In the genomic region with DNA sequence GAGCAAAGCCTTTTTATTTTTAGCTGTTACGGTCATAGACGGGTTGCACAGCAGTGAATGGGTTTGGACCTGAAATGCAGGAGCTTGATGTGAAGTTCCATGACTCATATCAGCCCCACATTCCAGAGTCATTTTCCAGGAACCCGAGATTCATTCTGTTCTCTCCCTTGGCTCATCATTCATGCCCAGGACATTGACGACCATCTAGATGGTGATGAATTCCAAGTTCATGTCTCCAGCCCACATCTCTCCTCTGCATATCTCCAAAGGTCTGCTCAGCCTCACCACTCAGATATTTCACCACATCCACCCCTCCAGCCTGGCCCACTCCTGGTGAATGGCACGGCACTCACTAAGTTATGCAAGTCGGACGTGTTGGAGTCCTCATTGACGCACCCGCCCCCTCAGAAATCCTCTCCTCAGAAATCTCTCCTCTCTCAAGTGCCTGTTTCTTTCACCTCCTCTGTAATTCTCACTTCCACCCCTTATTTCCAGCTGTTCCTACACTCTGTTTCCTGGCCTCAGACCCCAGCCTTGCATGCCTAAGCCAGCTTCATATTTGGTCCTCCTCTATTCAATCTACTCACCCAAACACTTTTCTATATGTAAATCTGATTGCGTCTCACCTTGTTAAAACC, we compare ENCODE assay signal across 1 cellular context.
TF ChIP-seq lines count a peak whose summit lies in the region.

No MANE protein-coding gene starts in this region.

TF ChIP-seq in SK-N-SH, 30 proteins besides CTCF, POLR2A, EP300 and RAD21 (continued from another document):
- TF ChIP-seq, protein P1, sequence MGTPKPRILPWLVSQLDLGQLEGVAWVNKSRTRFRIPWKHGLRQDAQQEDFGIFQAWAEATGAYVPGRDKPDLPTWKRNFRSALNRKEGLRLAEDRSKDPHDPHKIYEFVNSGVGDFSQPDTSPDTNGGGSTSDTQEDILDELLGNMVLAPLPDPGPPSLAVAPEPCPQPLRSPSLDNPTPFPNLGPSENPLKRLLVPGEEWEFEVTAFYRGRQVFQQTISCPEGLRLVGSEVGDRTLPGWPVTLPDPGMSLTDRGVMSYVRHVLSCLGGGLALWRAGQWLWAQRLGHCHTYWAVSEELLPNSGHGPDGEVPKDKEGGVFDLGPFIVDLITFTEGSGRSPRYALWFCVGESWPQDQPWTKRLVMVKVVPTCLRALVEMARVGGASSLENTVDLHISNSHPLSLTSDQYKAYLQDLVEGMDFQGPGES (IDR thresholded peaks at IDR 0.05; ENCODE audit: low read depth, low read length) = no peak
- no peak for TF ChIP-seq NRF1 (IDR thresholded peaks at IDR 0.05; ENCODE audit: low read depth, low read length)
- TF ChIP-seq TAF1 (IDR thresholded peaks at IDR 0.05; ENCODE audit: borderline replicate concordance, low read depth, low read length) = no peak
- TF ChIP-seq GABPA (IDR thresholded peaks at IDR 0.05; ENCODE audit: low read depth) = no peak
- TF ChIP-seq SMC3 (IDR thresholded peaks at IDR 0.05; ENCODE audit: low read depth, low read length) = no peak
- TF ChIP-seq TCF12 (IDR thresholded peaks at IDR 0.05) = peak; percentile 64
- TF ChIP-seq NFIC (IDR thresholded peaks at IDR 0.05; ENCODE audit: borderline replicate concordance) = peak; percentile 16; the same call in 1 of the 2 replicates
- TF ChIP-seq GATA2 (CRISPR knock-in tag; IDR thresholded peaks at IDR 0.05) = no peak
- 0 out of 2 replicates have a peak, but pooled peaks have one; percentile 14 for TF ChIP-seq TEAD4 (IDR thresholded peaks at IDR 0.05; ENCODE audit: borderline replicate concordance, insufficient read depth)
- TF ChIP-seq, protein P2, sequence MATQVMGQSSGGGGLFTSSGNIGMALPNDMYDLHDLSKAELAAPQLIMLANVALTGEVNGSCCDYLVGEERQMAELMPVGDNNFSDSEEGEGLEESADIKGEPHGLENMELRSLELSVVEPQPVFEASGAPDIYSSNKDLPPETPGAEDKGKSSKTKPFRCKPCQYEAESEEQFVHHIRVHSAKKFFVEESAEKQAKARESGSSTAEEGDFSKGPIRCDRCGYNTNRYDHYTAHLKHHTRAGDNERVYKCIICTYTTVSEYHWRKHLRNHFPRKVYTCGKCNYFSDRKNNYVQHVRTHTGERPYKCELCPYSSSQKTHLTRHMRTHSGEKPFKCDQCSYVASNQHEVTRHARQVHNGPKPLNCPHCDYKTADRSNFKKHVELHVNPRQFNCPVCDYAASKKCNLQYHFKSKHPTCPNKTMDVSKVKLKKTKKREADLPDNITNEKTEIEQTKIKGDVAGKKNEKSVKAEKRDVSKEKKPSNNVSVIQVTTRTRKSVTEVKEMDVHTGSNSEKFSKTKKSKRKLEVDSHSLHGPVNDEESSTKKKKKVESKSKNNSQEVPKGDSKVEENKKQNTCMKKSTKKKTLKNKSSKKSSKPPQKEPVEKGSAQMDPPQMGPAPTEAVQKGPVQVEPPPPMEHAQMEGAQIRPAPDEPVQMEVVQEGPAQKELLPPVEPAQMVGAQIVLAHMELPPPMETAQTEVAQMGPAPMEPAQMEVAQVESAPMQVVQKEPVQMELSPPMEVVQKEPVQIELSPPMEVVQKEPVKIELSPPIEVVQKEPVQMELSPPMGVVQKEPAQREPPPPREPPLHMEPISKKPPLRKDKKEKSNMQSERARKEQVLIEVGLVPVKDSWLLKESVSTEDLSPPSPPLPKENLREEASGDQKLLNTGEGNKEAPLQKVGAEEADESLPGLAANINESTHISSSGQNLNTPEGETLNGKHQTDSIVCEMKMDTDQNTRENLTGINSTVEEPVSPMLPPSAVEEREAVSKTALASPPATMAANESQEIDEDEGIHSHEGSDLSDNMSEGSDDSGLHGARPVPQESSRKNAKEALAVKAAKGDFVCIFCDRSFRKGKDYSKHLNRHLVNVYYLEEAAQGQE (IDR thresholded peaks at IDR 0.05; ENCODE audit: low read depth, low read length) = no peak
- TF ChIP-seq FOSL2 (IDR thresholded peaks at IDR 0.05; ENCODE audit: borderline replicate concordance, low read depth) = peak; percentile 61; the same call in 1 of the 2 replicates
- no peak for TF ChIP-seq SIN3A (IDR thresholded peaks at IDR 0.05; ENCODE audit: borderline replicate concordance, low read depth, low read length)
- TF ChIP-seq, protein P3, sequence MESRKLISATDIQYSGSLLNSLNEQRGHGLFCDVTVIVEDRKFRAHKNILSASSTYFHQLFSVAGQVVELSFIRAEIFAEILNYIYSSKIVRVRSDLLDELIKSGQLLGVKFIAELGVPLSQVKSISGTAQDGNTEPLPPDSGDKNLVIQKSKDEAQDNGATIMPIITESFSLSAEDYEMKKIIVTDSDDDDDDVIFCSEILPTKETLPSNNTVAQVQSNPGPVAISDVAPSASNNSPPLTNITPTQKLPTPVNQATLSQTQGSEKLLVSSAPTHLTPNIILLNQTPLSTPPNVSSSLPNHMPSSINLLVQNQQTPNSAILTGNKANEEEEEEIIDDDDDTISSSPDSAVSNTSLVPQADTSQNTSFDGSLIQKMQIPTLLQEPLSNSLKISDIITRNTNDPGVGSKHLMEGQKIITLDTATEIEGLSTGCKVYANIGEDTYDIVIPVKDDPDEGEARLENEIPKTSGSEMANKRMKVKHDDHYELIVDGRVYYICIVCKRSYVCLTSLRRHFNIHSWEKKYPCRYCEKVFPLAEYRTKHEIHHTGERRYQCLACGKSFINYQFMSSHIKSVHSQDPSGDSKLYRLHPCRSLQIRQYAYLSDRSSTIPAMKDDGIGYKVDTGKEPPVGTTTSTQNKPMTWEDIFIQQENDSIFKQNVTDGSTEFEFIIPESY (IDR thresholded peaks at IDR 0.05; ENCODE audit: borderline replicate concordance, low read depth) = no peak
- no peak for TF ChIP-seq FOXJ3 (CRISPR knock-in tag; IDR thresholded peaks at IDR 0.05)
- TF ChIP-seq, protein P4, sequence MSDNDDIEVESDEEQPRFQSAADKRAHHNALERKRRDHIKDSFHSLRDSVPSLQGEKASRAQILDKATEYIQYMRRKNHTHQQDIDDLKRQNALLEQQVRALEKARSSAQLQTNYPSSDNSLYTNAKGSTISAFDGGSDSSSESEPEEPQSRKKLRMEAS (IDR thresholded peaks at IDR 0.05; ENCODE audit: low read depth) = 0 out of 2 replicates have a peak, but pooled peaks have one; percentile 15
- TF ChIP-seq USF1 (IDR thresholded peaks at IDR 0.05; ENCODE audit: borderline replicate concordance, low read depth) = no peak
- TF ChIP-seq CHD2 (IDR thresholded peaks at IDR 0.05; ENCODE audit: low read length, partially characterized antibody) = no peak
- peak; percentile 64 for TF ChIP-seq JUND (IDR thresholded peaks at IDR 0.05)
- TF ChIP-seq FOXM1 (IDR thresholded peaks at IDR 0.05; ENCODE audit: low read depth) = no peak
- TF ChIP-seq POLR2AphosphoS5 (IDR thresholded peaks at IDR 0.05; ENCODE audit: low read depth, low read length) = no peak
- TF ChIP-seq YY1 (IDR thresholded peaks at IDR 0.05; ENCODE audit: low read depth) = no peak
- TF ChIP-seq RFX5 (IDR thresholded peaks at IDR 0.05; ENCODE audit: low read length) = no peak
- 0 out of 2 replicates have a peak, but pooled peaks have one; percentile 41 for TF ChIP-seq MEF2A (IDR thresholded peaks at IDR 0.05; ENCODE audit: borderline replicate concordance, low read depth)
